Comparison of ENCODE assay signal across 30 cellular contexts in the genomic region with DNA sequence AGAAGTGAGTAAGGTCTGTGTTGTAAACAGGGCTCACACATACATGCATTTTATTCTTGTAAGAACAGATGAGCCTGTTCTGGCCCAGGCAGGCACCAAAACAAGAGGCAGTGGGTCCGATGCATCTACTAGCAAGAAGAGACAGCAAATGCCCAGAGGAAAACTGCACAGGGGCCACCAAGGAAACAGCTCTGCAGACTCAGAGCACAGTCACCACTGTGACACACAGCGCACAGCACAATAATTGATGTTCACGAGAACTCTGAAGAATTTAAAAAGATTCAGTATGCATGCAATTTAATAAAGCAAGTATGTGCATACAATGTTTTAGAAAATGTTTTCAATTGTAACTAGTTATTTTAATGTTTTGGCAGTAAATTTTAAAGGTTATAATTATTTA. TPM values are rescaled to one million over a fixed set of nuclear protein-coding genes. Genes with fewer than 3 reads are reported as not detected.
"Had no signal": no experiment of that assay in that cellular context is flagged by ENCODE, and none has a peak within 500 bp of the region (broad histone marks: within the 10 kb centered on the region; RNA-seq: fewer than 3 reads in every experiment).

No MANE protein-coding gene starts in this region.

- H3K9me3 ChIP-seq: neutrophil, ovary, psoas muscle, right lobe of liver, sigmoid colon, stomach, thoracic aorta, thyroid gland, tibial nerve, upper lobe of left lung, vagina had no signal

- DNase-seq: nephron progenitor cell; nucleus accumbens; ovary; posterior cingulate gyrus; psoas muscle; right cardiac atrium; right lobe of liver; sigmoid colon; small intestine; stimulated activated CD4-positive, alpha-beta T cell treated with anti-CD3 and anti-CD28 coated beads, Interleukin-15, amount 100 ng/mL, for 24 hours; stimulated activated CD4-positive, alpha-beta T cell treated with anti-CD3 and anti-CD28 coated beads, Interleukin-2, amount 100 ng/mL, for 24 hours; stimulated activated CD4-positive, alpha-beta T cell treated with anti-CD3 and anti-CD28 coated beads, Interleukin-2, amount 100 ng/mL, for 48 hours; stimulated activated CD4-positive, alpha-beta T cell treated with anti-CD3 and anti-CD28 coated beads, Interleukin-4, amount 100 ng/mL, for 24 hours; stimulated activated naive B cell treated with anti-CD40 and anti-IgM and Interleukin-4, amounts not matched to agents 10 μg/mL and 1 μg/mL and 100 μg/mL, for 72 hours; stimulated activated naive CD4-positive, alpha-beta T cell treated with Interleukin-2 at 50 U/mL for 16 hours; stomach; thyroid gland; trophoblast cell; upper lobe of left lung had no signal

- H3K9me3 Mint-ChIP-seq: natural killer cell treated with Interleukin-12 subunit alpha and Interleukin-12 subunit beta and Interleukin-15 and Interleukin-18, amount 100 ng/mL, for 72 hours; nephron progenitor cell; neural crest cell; stimulated activated effector memory CD8-positive, alpha-beta T cell treated with anti-CD3 and anti-CD28 coated beads, Interleukin-12 subunit alpha, Interleukin-12 subunit beta, amount 100 ng/mL, for 72 hours; stimulated activated naive B cell treated with anti-CD40 and anti-IgM and Interleukin-4, amounts not matched to agents 10 μg/mL and 1 μg/mL and 100 μg/mL, for 72 hours; stimulated activated naive CD8-positive, alpha-beta T cell treated with anti-CD3 and anti-CD28 coated beads, Interleukin-15, Interleukin-2, amounts not matched to agents 100 ng/mL and 50 ng/mL, for 24 hours had no signal

- H3K27ac Mint-ChIP-seq: natural killer cell treated with Interleukin-12 subunit alpha and Interleukin-12 subunit beta and Interleukin-15 and Interleukin-18, amount 100 ng/mL, for 72 hours; nephron progenitor cell; progenitor cell of endocrine pancreas; stimulated activated effector memory CD8-positive, alpha-beta T cell treated with anti-CD3 and anti-CD28 coated beads, Interleukin-12 subunit alpha, Interleukin-12 subunit beta, amount 100 ng/mL, for 72 hours; stimulated activated naive B cell treated with anti-CD40 and anti-IgM and Interleukin-4, amounts not matched to agents 10 μg/mL and 1 μg/mL and 100 μg/mL, for 72 hours; stimulated activated naive CD8-positive, alpha-beta T cell treated with anti-CD3 and anti-CD28 coated beads, Interleukin-15, Interleukin-2, amounts not matched to agents 100 ng/mL and 50 ng/mL, for 24 hours had no signal

- H3K4me1 ChIP-seq: parathyroid adenoma, psoas muscle, tibial nerve, upper lobe of left lung, vagina had no signal

- H3K4me3 ChIP-seq: ovary, psoas muscle, right lobe of liver, sigmoid colon, stomach, thoracic aorta, thyroid gland, tibial nerve, upper lobe of left lung, vagina had no signal

- FAIRE-seq: small intestine, urothelium cell line had no signal

- H2AFZ ChIP-seq: parathyroid adenoma had no signal

- H3K79me2 ChIP-seq: parathyroid adenoma had no signal

- H3K27ac ChIP-seq: neutrophil, ovary, parathyroid adenoma, psoas muscle, right lobe of liver, sigmoid colon, stomach, thoracic aorta, thyroid gland, tibial nerve, upper lobe of left lung, vagina had no signal

- H3K27me3 Mint-ChIP-seq: progenitor cell of endocrine pancreas had no signal

- H3K36me3 ChIP-seq: neutrophil, ovary, right lobe of liver, tibial nerve had no signal

- H3K9ac ChIP-seq: parathyroid adenoma had no signal

- H3K4me3 Mint-ChIP-seq: natural killer cell treated with Interleukin-12 subunit alpha and Interleukin-12 subunit beta and Interleukin-15 and Interleukin-18, amount 100 ng/mL, for 72 hours; nephron progenitor cell; neural crest cell; stimulated activated effector memory CD8-positive, alpha-beta T cell treated with anti-CD3 and anti-CD28 coated beads, Interleukin-12 subunit alpha, Interleukin-12 subunit beta, amount 100 ng/mL, for 72 hours; stimulated activated naive B cell treated with anti-CD40 and anti-IgM and Interleukin-4, amounts not matched to agents 10 μg/mL and 1 μg/mL and 100 μg/mL, for 72 hours; stimulated activated naive CD8-positive, alpha-beta T cell treated with anti-CD3 and anti-CD28 coated beads, Interleukin-15, Interleukin-2, amounts not matched to agents 100 ng/mL and 50 ng/mL, for 24 hours had no signal

- H3K4me1 Mint-ChIP-seq: nephron progenitor cell; neural crest cell; stimulated activated effector memory CD8-positive, alpha-beta T cell treated with anti-CD3 and anti-CD28 coated beads, Interleukin-12 subunit alpha, Interleukin-12 subunit beta, amount 100 ng/mL, for 72 hours had no signal

- H3K36me3 Mint-ChIP-seq: natural killer cell treated with Interleukin-12 subunit alpha and Interleukin-12 subunit beta and Interleukin-15 and Interleukin-18, amount 100 ng/mL, for 72 hours; stimulated activated effector memory CD8-positive, alpha-beta T cell treated with anti-CD3 and anti-CD28 coated beads, Interleukin-12 subunit alpha, Interleukin-12 subunit beta, amount 100 ng/mL, for 72 hours; stimulated activated naive B cell treated with anti-CD40 and anti-IgM and Interleukin-4, amounts not matched to agents 10 μg/mL and 1 μg/mL and 100 μg/mL, for 72 hours had no signal

- H3K27me3 ChIP-seq: ovary, right lobe of liver, sigmoid colon, stomach, thyroid gland, tibial nerve, upper lobe of left lung, vagina had no signal

- ATAC-seq: natural killer cell treated with Interleukin-12 subunit alpha and Interleukin-12 subunit beta and Interleukin-15 and Interleukin-18, amount 100 ng/mL, for 72 hours; psoas muscle; right cardiac atrium; right lobe of liver; stimulated activated effector memory CD8-positive, alpha-beta T cell treated with anti-CD3 and anti-CD28 coated beads, Interleukin-12 subunit alpha, Interleukin-12 subunit beta, amount 100 ng/mL, for 72 hours; stimulated activated naive B cell treated with anti-CD40 and anti-IgM and Interleukin-4, amounts not matched to agents 10 μg/mL and 1 μg/mL and 100 μg/mL, for 72 hours had no signal

RNA-seq across cellular contexts. Expression of a gene that starts 24.8 kb away (rescaled TPM):
- total RNA-seq: natural killer cell treated with Interleukin-12 subunit alpha and Interleukin-12 subunit beta and Interleukin-15 and Interleukin-18, amount 100 ng/mL, for 72 hours had no signal
